Comparison of ENCODE assay signal across 22 cellular contexts in genomic region chr6:77448546-77448945, GRCh38. TPM values are rescaled to one million over a fixed set of nuclear protein-coding genes. Genes with fewer than 3 reads are reported as not detected.
"Had no signal": no experiment of that assay in that cellular context is flagged by ENCODE, and none has a peak within 500 bp of the region (broad histone marks: within the 10 kb centered on the region; RNA-seq: fewer than 3 reads in every experiment).

No MANE protein-coding gene starts in this region.

- H3K27me3 ChIP-seq: MG63, SJSA1 had no signal

- ATAC-seq: Right ventricle myocardium inferior had no signal

- H3K9me3 ChIP-seq: MG63, SJSA1 had no signal

- H3K36me3 ChIP-seq: MG63, SJSA1 had no signal

- H3K4me3 ChIP-seq: MG63, SJSA1, SK-N-MC had no signal

- H3K4me1 ChIP-seq: SJSA1 had no signal

- H3K27ac ChIP-seq: SJSA1, SK-N-MC had no signal

- DNase-seq: Karpas-422, KG1, MG63, NCI-H1092, NCI-H1105 treated with DMSO at 0.1 percent for 48 hours, NCI-H1417 treated with DMSO at 0.1 percent for 48 hours, NCI-H187, NCI-H2029, NCI-H2081 treated with DMSO at 0.1 percent for 48 hours, NCI-H2171, NCI-H226, NCI-H446, NCI-H510A, NCI-H524 treated with DMSO at 0.1 percent for 48 hours, NCI-H69, NCI-H774, SHP77 treated with DMSO at 0.1 percent for 48 hours, T-helper 1 cell had no signal

RNA-seq across cellular contexts. Expression of gene HTR1B, which starts 14.7 kb away (rescaled TPM):
- total RNA-seq: HT-29, Right ventricle myocardium inferior, SJSA1 had no signal
